18 cellular contexts compared by ENCODE assay signal in genomic region chr10:100683545-100684127, GRCh38.
DNase-seq lines count a peak whose midpoint lies in the region; ATAC-seq and TF ChIP-seq lines count a peak whose summit lies in the region.
"Had no signal": no experiment of that assay in that cellular context is flagged by ENCODE, and none has a peak within 500 bp of the region (broad histone marks: within the 10 kb centered on the region; RNA-seq: fewer than 3 reads in every experiment).

No MANE protein-coding gene starts in this region.

- peaks cover 5 to 44% (median 28%) of the 10 kb centered on the region in 10 experiments; a peak in 19 of 20 replicates for H3K4me1 ChIP-seq in BLaER1 treated with 17β-estradiol and CSF1 and Interleukin-3, amounts not matched to agents 10 nM and 100 nM
- H3K4me1 ChIP-seq in HUES6 (ENCODE audit: control insufficient read depth, insufficient read depth, low read length) (peaks cover 39% of the 10 kb centered on the region), iPS-18a (ENCODE audit: control insufficient read depth, low read depth, low read length) (peaks cover 30% of the 10 kb centered on the region), suprapubic skin (peaks cover 5% of the 10 kb centered on the region), heart right ventricle (peaks cover 0 to 4% (median 0%) of the 10 kb centered on the region in 9 donors)

- H3K36me3 Mint-ChIP-seq in activated naive CD8-positive, alpha-beta T cell treated with anti-CD3 and anti-CD28 coated beads, Interleukin-2, amount 50 U/mL, for 24 hours (ENCODE audit: low read depth), result no peaks in the 10 kb centered on the region
- H3K36me3 Mint-ChIP-seq in activated CD4-positive, alpha-beta memory T cell treated with anti-CD3 and anti-CD28 coated beads, Interleukin-2, amount 10 ng/mL, durations not matched to agents 7 days and 5 days (ENCODE audit: low read depth), result no peaks in the 10 kb centered on the region

- no peaks in the 10 kb centered on the region for H3K4me1 Mint-ChIP-seq in activated naive CD8-positive, alpha-beta T cell treated with anti-CD3 and anti-CD28 coated beads, Interleukin-2, amount 50 U/mL, for 24 hours
- H3K4me1 Mint-ChIP-seq in activated CD4-positive, alpha-beta memory T cell treated with anti-CD3 and anti-CD28 coated beads, Interleukin-2, amount 10 ng/mL, durations not matched to agents 7 days and 5 days, result no peaks in the 10 kb centered on the region
- H3K4me1 Mint-ChIP-seq: B cell had no signal

- H3K27ac Mint-ChIP-seq in activated naive CD8-positive, alpha-beta T cell treated with anti-CD3 and anti-CD28 coated beads, Interleukin-2, amount 50 U/mL, for 24 hours, result no peak overlapping the region
- no peak overlapping the region for H3K27ac Mint-ChIP-seq in activated CD4-positive, alpha-beta memory T cell treated with anti-CD3 and anti-CD28 coated beads, Interleukin-2, amount 10 ng/mL, durations not matched to agents 7 days and 5 days
- H3K27ac Mint-ChIP-seq: B cell had no signal

- no peaks in the 10 kb centered on the region for H3K9me3 Mint-ChIP-seq in activated naive CD8-positive, alpha-beta T cell treated with anti-CD3 and anti-CD28 coated beads, Interleukin-2, amount 50 U/mL, for 24 hours
- no peaks in the 10 kb centered on the region for H3K9me3 Mint-ChIP-seq in activated CD4-positive, alpha-beta memory T cell treated with anti-CD3 and anti-CD28 coated beads, Interleukin-2, amount 10 ng/mL, durations not matched to agents 7 days and 5 days

- peaks cover 91% of the 10 kb centered on the region for H3K27me3 Mint-ChIP-seq in activated naive CD8-positive, alpha-beta T cell treated with anti-CD3 and anti-CD28 coated beads, Interleukin-2, amount 50 U/mL, for 24 hours
- H3K27me3 Mint-ChIP-seq in activated CD4-positive, alpha-beta memory T cell treated with anti-CD3 and anti-CD28 coated beads, Interleukin-2, amount 10 ng/mL, durations not matched to agents 7 days and 5 days, result peaks cover 83% of the 10 kb centered on the region

- peak overlapping the region in 10 of 11 experiments; percentile 24 to 90 (median 80); a peak in 19 of 22 replicates for H3K4me2 ChIP-seq in BLaER1 treated with 17β-estradiol and CSF1 and Interleukin-3, amounts not matched to agents 10 nM and 100 nM
- H3K4me2 ChIP-seq: PC-9 had no signal

- DNase-seq in NCI-H69 (lab: John Stamatoyannopoulos, UW), result peak; percentile 9
- DNase-seq in suprapubic skin (ENCODE audit: low spot score in 2 of 2), result no peak
- no peak for DNase-seq in activated naive CD8-positive, alpha-beta T cell treated with anti-CD3 and anti-CD28 coated beads, Interleukin-2, amount 50 U/mL, for 24 hours
- no peak for DNase-seq in activated CD4-positive, alpha-beta memory T cell treated with anti-CD3 and anti-CD28 coated beads, Interleukin-2, amount 10 ng/mL, durations not matched to agents 7 days and 5 days
- no peak for DNase-seq in heart right ventricle
- DNase-seq: ACHN, DMS 273 treated with DMSO at 0.1 percent for 48 hours, EL, NCI-H146, NCI-H510A, PC-9, T-helper 1 cell had no signal

- H3K9ac ChIP-seq in BLaER1 treated with 17β-estradiol and CSF1 and Interleukin-3, amounts not matched to agents 10 nM and 100 nM, result 0 out of 22 replicates have a peak overlapping the region, but pooled peaks of 1 of the 11 experiments have one; percentile 23
- no peak overlapping the region for H3K9ac ChIP-seq in HUES6 (ENCODE audit: low read length)
- no peak overlapping the region for H3K9ac ChIP-seq in iPS-18a (ENCODE audit: low read length)

- intact Hi-C loops in heart right ventricle (cut with DNase I), result no loop called here

- H3K9me3 ChIP-seq in BLaER1 treated with 17β-estradiol and CSF1 and Interleukin-3, amounts not matched to agents 10 nM and 100 nM (replicated peaks in 1 of 11), result no peaks in the 10 kb centered on the region
- no peaks in the 10 kb centered on the region for H3K9me3 ChIP-seq in HUES6 (ENCODE audit: control insufficient read depth, insufficient read depth, low read depth, low read length)
- no peaks in the 10 kb centered on the region for H3K9me3 ChIP-seq in iPS-18a (ENCODE audit: control insufficient read depth, low read depth, low read length)
- H3K9me3 ChIP-seq in suprapubic skin, result no peaks in the 10 kb centered on the region
- no peaks in the 10 kb centered on the region for H3K9me3 ChIP-seq in heart right ventricle

- POLR2A ChIA-PET in activated CD4-positive, alpha-beta memory T cell treated with anti-CD3 and anti-CD28 coated beads, Interleukin-2, amount 10 ng/mL, durations not matched to agents 7 days and 5 days (lab: Charles Lee), result no interaction called here

- TF ChIP-seq EP300 in suprapubic skin (IDR thresholded peaks at IDR 0.05), result no peak

- peak overlapping the region in 1 of 10 experiments; percentile 36; a peak in 2 of 20 replicates for H3K4me3 ChIP-seq in BLaER1 treated with 17β-estradiol and CSF1 and Interleukin-3, amounts not matched to agents 10 nM and 100 nM
- H3K4me3 ChIP-seq in HUES6 (ENCODE audit: low read depth, low read length) (peak overlapping the region; percentile 44), iPS-18a (ENCODE audit: low read length) (peak overlapping the region; percentile 11), suprapubic skin (no peak overlapping the region), heart right ventricle (no peak overlapping the region)
- H3K4me3 ChIP-seq: K562, PC-9 had no signal

- TF ChIP-seq CTCF in suprapubic skin (IDR thresholded peaks at IDR 0.05) (no peak), heart right ventricle (IDR thresholded peaks at IDR 0.05) (no peak)

- TF ChIP-seq POLR2A in suprapubic skin (IDR thresholded peaks at IDR 0.05), result no peak

- H3K27ac ChIP-seq in BLaER1 treated with 17β-estradiol and CSF1 and Interleukin-3, amounts not matched to agents 10 nM and 100 nM, result no peak overlapping the region
- H3K27ac ChIP-seq in HUES6 (ENCODE audit: low read depth, low read length) (no peak overlapping the region), iPS-18a (ENCODE audit: low read length) (no peak overlapping the region), suprapubic skin (no peak overlapping the region), heart right ventricle (no peak overlapping the region)
- H3K27ac ChIP-seq: PC-9 had no signal

- no peak for ATAC-seq in activated naive CD8-positive, alpha-beta T cell treated with anti-CD3 and anti-CD28 coated beads, Interleukin-2, amount 50 U/mL, for 24 hours
- ATAC-seq in heart right ventricle, result no peak
- ATAC-seq: HCT116, K562 had no signal

- H4K20me1 ChIP-seq in BLaER1 treated with 17β-estradiol and CSF1 and Interleukin-3, amounts not matched to agents 10 nM and 100 nM, result peaks cover 0 to 15% (median 0%) of the 10 kb centered on the region in 11 experiments; a peak in 7 of 22 replicates

- CTCF ChIA-PET in activated CD4-positive, alpha-beta memory T cell treated with anti-CD3 and anti-CD28 coated beads, Interleukin-2, amount 10 ng/mL, durations not matched to agents 7 days and 5 days (lab: Charles Lee), result interaction anchor here (0.7 kb wide), 1 partner anchor 556 kb away, joined by 5 read pairs; no protein-coding TSS in a partner anchor

- no peak overlapping the region for H3K4me3 Mint-ChIP-seq in activated naive CD8-positive, alpha-beta T cell treated with anti-CD3 and anti-CD28 coated beads, Interleukin-2, amount 50 U/mL, for 24 hours
- H3K4me3 Mint-ChIP-seq in activated CD4-positive, alpha-beta memory T cell treated with anti-CD3 and anti-CD28 coated beads, Interleukin-2, amount 10 ng/mL, durations not matched to agents 7 days and 5 days, result no peak overlapping the region
- H3K4me3 Mint-ChIP-seq: B cell had no signal

- H3K36me3 ChIP-seq in BLaER1 treated with 17β-estradiol and CSF1 and Interleukin-3, amounts not matched to agents 10 nM and 100 nM, result no peaks in the 10 kb centered on the region
- H3K36me3 ChIP-seq in HUES6 (ENCODE audit: control insufficient read depth, insufficient read depth, low read length), result no peaks in the 10 kb centered on the region
- no peaks in the 10 kb centered on the region for H3K36me3 ChIP-seq in iPS-18a (ENCODE audit: control insufficient read depth, low read depth, low read length)
- H3K36me3 ChIP-seq in suprapubic skin, result no peaks in the 10 kb centered on the region
- H3K36me3 ChIP-seq in heart right ventricle, result no peaks in the 10 kb centered on the region

- WGBS in suprapubic skin, result 1% methylated on average over 10 of the region's 10 CpGs
- WGBS in heart right ventricle, 2 donors, result 2% methylated on average over 10 of the region's 10 CpGs

- H3K27me3 ChIP-seq in BLaER1 treated with 17β-estradiol and CSF1 and Interleukin-3, amounts not matched to agents 10 nM and 100 nM, result peaks cover 60 to 98% (median 87%) of the 10 kb centered on the region in 11 experiments
- H3K27me3 ChIP-seq in HUES6 (ENCODE audit: control insufficient read depth, insufficient read depth, low read length), result peaks cover 99% of the 10 kb centered on the region
- H3K27me3 ChIP-seq in iPS-18a (ENCODE audit: control insufficient read depth, insufficient read depth, low read length), result peaks cover 100% of the 10 kb centered on the region
- peaks cover 98% of the 10 kb centered on the region for H3K27me3 ChIP-seq in suprapubic skin
- H3K27me3 ChIP-seq in heart right ventricle, result peaks cover 17 to 100% (median 99%) of the 10 kb centered on the region in 7 donors

Comparison
In these comparisons a context has a peak if more than half of its experiments do, and no peak if none do; other contexts are left out.
1. H3K4me3 ChIP-seq: peak in HUES6 (single experiment) and iPS-18a (single experiment); none in suprapubic skin (single experiment) and heart right ventricle (0 of 10).